ENCODE assay signal across 23 cellular contexts in genomic region chr2:188561473-188561979, GRCh38.
DNase-seq lines count a peak whose midpoint lies in the region; ATAC-seq and TF ChIP-seq lines count a peak whose summit lies in the region.
"Had no signal": no experiment of that assay in that cellular context is flagged by ENCODE, and none has a peak within 500 bp of the region (broad histone marks: within the 10 kb centered on the region; RNA-seq: fewer than 3 reads in every experiment).

No MANE protein-coding gene starts in this region.

- H3K4me1 Mint-ChIP-seq in GM23338 (no peaks in the 10 kb centered on the region; the same call in 2 of the 3 replicates), WTC11 (no peaks in the 10 kb centered on the region)
- no peaks in the 10 kb centered on the region for H3K4me1 Mint-ChIP-seq in stimulated activated effector memory CD8-positive, alpha-beta T cell treated with anti-CD3 and anti-CD28 coated beads, Interleukin-12 subunit alpha, Interleukin-12 subunit beta, amount 100 ng/mL, for 72 hours
- H3K4me1 Mint-ChIP-seq: CD14-positive monocyte; CD8-positive, alpha-beta memory T cell had no signal

- peaks cover 7% of the 10 kb centered on the region; the same call in 1 of the 2 replicates for H3K36me3 ChIP-seq in GM23338 (ENCODE audit: insufficient read depth)
- H3K36me3 ChIP-seq: BE2C; BLaER1 treated with 17β-estradiol and CSF1 and Interleukin-3, amounts not matched to agents 10 nM and 100 nM; HAP-1 had no signal

- H3K4me3 Mint-ChIP-seq in GM23338 = no peak overlapping the region
- H3K4me3 Mint-ChIP-seq in WTC11 = no peak overlapping the region
- H3K4me3 Mint-ChIP-seq in stimulated activated effector memory CD8-positive, alpha-beta T cell treated with anti-CD3 and anti-CD28 coated beads, Interleukin-12 subunit alpha, Interleukin-12 subunit beta, amount 100 ng/mL, for 72 hours = no peak overlapping the region
- H3K4me3 Mint-ChIP-seq: CD14-positive monocyte; CD4-positive, alpha-beta T cell; CD8-positive, alpha-beta memory T cell; HFFc6 had no signal

- H3K27me3 Mint-ChIP-seq in GM23338 (ENCODE audit: insufficient read depth, low read depth, poor library complexity) = peaks cover 8% of the 10 kb centered on the region
- H3K27me3 Mint-ChIP-seq in WTC11 (ENCODE audit: low read depth) = no peaks in the 10 kb centered on the region
- H3K27me3 Mint-ChIP-seq: CD4-positive, alpha-beta T cell; CD8-positive, alpha-beta memory T cell had no signal

- peak; percentile 32 for ATAC-seq in GM23338
- peak; percentile 36; the same call in 1 of the 2 replicates for ATAC-seq in WTC11
- ATAC-seq in stimulated activated effector memory CD8-positive, alpha-beta T cell treated with anti-CD3 and anti-CD28 coated beads, Interleukin-12 subunit alpha, Interleukin-12 subunit beta, amount 100 ng/mL, for 72 hours = peak; percentile 32

- POLR2A ChIA-PET in WTC11 (lab: Charles Lee) = no interaction called here

- CTCF ChIA-PET in WTC11 (lab: Charles Lee) = interaction anchor here (0.7 kb wide), 1 partner anchor 37 kb away, joined by 5 read pairs; no protein-coding TSS in a partner anchor

- no peaks in the 10 kb centered on the region for H4K20me1 ChIP-seq in GM23338 (replicated peaks; ENCODE audit: insufficient read depth)
- H4K20me1 ChIP-seq: BLaER1 treated with 17β-estradiol and CSF1 and Interleukin-3, amounts not matched to agents 10 nM and 100 nM had no signal

- H3K9me2 ChIP-seq in GM23338 (ENCODE audit: insufficient read depth) = peaks cover 7% of the 10 kb centered on the region

- H3K4me1 ChIP-seq in GM23338 (ENCODE audit: insufficient read depth) = no peaks in the 10 kb centered on the region
- H3K4me1 ChIP-seq: A549; BE2C; BLaER1 treated with 17β-estradiol and CSF1 and Interleukin-3, amounts not matched to agents 10 nM and 100 nM; HAP-1 had no signal

- H3K36me3 Mint-ChIP-seq in GM23338 (ENCODE audit: low read depth) (peaks cover 40% of the 10 kb centered on the region), WTC11 (peaks cover 37% of the 10 kb centered on the region)
- H3K36me3 Mint-ChIP-seq in stimulated activated effector memory CD8-positive, alpha-beta T cell treated with anti-CD3 and anti-CD28 coated beads, Interleukin-12 subunit alpha, Interleukin-12 subunit beta, amount 100 ng/mL, for 72 hours = no peaks in the 10 kb centered on the region
- H3K36me3 Mint-ChIP-seq: CD14-positive monocyte; CD8-positive, alpha-beta memory T cell had no signal

- H3F3A ChIP-seq in GM23338 (replicated peaks; ENCODE audit: low read depth) = no peaks in the 10 kb centered on the region

- H3K4me2 ChIP-seq in GM23338 = no peak overlapping the region
- H3K4me2 ChIP-seq: A549; BLaER1 treated with 17β-estradiol and CSF1 and Interleukin-3, amounts not matched to agents 10 nM and 100 nM had no signal

- H3K27ac Mint-ChIP-seq in GM23338 (no peak overlapping the region; the same call in 1 of the 2 replicates), WTC11 (0 out of 2 replicates have a peak overlapping the region, but pooled peaks have one; percentile 46)
- no peak overlapping the region for H3K27ac Mint-ChIP-seq in stimulated activated effector memory CD8-positive, alpha-beta T cell treated with anti-CD3 and anti-CD28 coated beads, Interleukin-12 subunit alpha, Interleukin-12 subunit beta, amount 100 ng/mL, for 72 hours
- H3K27ac Mint-ChIP-seq: CD14-positive monocyte; CD4-positive, alpha-beta T cell had no signal

- H3K4me3 ChIP-seq in GM23338 = no peak overlapping the region
- H3K4me3 ChIP-seq: A549; BLaER1 treated with 17β-estradiol and CSF1 and Interleukin-3, amounts not matched to agents 10 nM and 100 nM; HAP-1 had no signal

- peaks cover 11% of the 10 kb centered on the region for H3K9me3 Mint-ChIP-seq in GM23338
- peaks cover 32% of the 10 kb centered on the region for H3K9me3 Mint-ChIP-seq in WTC11
- peaks cover 8% of the 10 kb centered on the region for H3K9me3 Mint-ChIP-seq in stimulated activated effector memory CD8-positive, alpha-beta T cell treated with anti-CD3 and anti-CD28 coated beads, Interleukin-12 subunit alpha, Interleukin-12 subunit beta, amount 100 ng/mL, for 72 hours

- DNase-seq in GM23338 (ENCODE audit: low spot score) (no peak), WTC11 (ENCODE audit: low spot score) (no peak), posterior vena cava (ENCODE audit: low spot score) (peak; percentile 70), SHP77 treated with DMSO at 0.1 percent for 48 hours (lab: John Stamatoyannopoulos, UW) (no peak), HuH-7 (ENCODE audit: low spot score) (no peak)
- no peak for DNase-seq in stimulated activated effector memory CD8-positive, alpha-beta T cell treated with anti-CD3 and anti-CD28 coated beads, Interleukin-12 subunit alpha, Interleukin-12 subunit beta, amount 100 ng/mL, for 72 hours (ENCODE audit: low spot score in 2 of 2)
- DNase-seq in activated CD4-positive, alpha-beta T cell treated with anti-CD3 and anti-CD28 coated beads, Interleukin-2, amount 50 U/mL, for 1 hour = no peak
- DNase-seq in activated T-cell treated with anti-CD3 and anti-CD28 coated beads, Interleukin-2, amount 50 U/mL, for 1 hour = no peak
- DNase-seq: 8988T; ACHN; AML-193; BE2C; CD4-positive, alpha-beta T cell; CD8-positive, alpha-beta memory T cell; DMS 273 treated with DMSO at 0.1 percent for 48 hours; DMS53; DMS79 treated with DMSO at 0.1 percent for 48 hours; GF-D8; HFFc6 had no signal

- no peak overlapping the region for H2AFZ ChIP-seq in GM23338

- H3K79me2 ChIP-seq in GM23338 (replicated peaks; ENCODE audit: insufficient read depth) = no peaks in the 10 kb centered on the region

- TF ChIP-seq CTCF in GM23338 (conservative IDR thresholded peaks at IDR 0.05; ENCODE audit: low read depth in 2 of 2) (no peak), WTC11 (IDR thresholded peaks at IDR 0.05) (no peak)

- H3K27me3 ChIP-seq in GM23338 (ENCODE audit: insufficient read depth) = no peaks in the 10 kb centered on the region
- H3K27me3 ChIP-seq: BE2C; BLaER1 treated with 17β-estradiol and CSF1 and Interleukin-3, amounts not matched to agents 10 nM and 100 nM had no signal

- H3K27ac ChIP-seq in GM23338 (ENCODE audit: low read depth) = no peak overlapping the region
- H3K27ac ChIP-seq: A549; BLaER1 treated with 17β-estradiol and CSF1 and Interleukin-3, amounts not matched to agents 10 nM and 100 nM had no signal

- intact Hi-C loops in posterior vena cava (cut with DNase I) = no loop called here

TF ChIP-seq in GM23338, 12 proteins besides CTCF, POLR2A, EP300 and RAD21 (continues in another document):
- TF ChIP-seq REST (IDR thresholded peaks at IDR 0.05; ENCODE audit: unreplicated experiment) = no peak
- no peak for TF ChIP-seq NANOG (IDR thresholded peaks at IDR 0.05; ENCODE audit: borderline replicate concordance)
- TF ChIP-seq ZNF331 (CRISPR knock-in tag; IDR thresholded peaks at IDR 0.05; ENCODE audit: low read depth) = no peak

TF ChIP-seq in WTC11, 78 proteins besides CTCF, POLR2A, EP300 and RAD21:
- TF ChIP-seq ATF2 (CRISPR knock-in tag; IDR thresholded peaks at IDR 0.05; ENCODE audit: borderline replicate concordance, low read depth) = no peak
- no peak for TF ChIP-seq CDX4 (CRISPR knock-in tag; IDR thresholded peaks at IDR 0.05; ENCODE audit: borderline replicate concordance)
- no peak for TF ChIP-seq GRHL2 (CRISPR knock-in tag; IDR thresholded peaks at IDR 0.05; ENCODE audit: insufficient replicate concordance, severe bottlenecking)
- TF ChIP-seq NFYB (CRISPR knock-in tag; conservative IDR thresholded peaks at IDR 0.05; ENCODE audit: low read depth) = no peak
- TF ChIP-seq CREM (CRISPR knock-in tag; IDR thresholded peaks at IDR 0.05) = no peak
- no peak for TF ChIP-seq NR2C2 (CRISPR knock-in tag; IDR thresholded peaks at IDR 0.05)
- TF ChIP-seq E2F5 (CRISPR knock-in tag; IDR thresholded peaks at IDR 0.05) = no peak
- TF ChIP-seq MLX (CRISPR knock-in tag; IDR thresholded peaks at IDR 0.05) = no peak
TF ChIP-seq in WTC11: peak in this region for 0.
